ENCODE assay signal across 9 cellular contexts in the genomic region with DNA sequence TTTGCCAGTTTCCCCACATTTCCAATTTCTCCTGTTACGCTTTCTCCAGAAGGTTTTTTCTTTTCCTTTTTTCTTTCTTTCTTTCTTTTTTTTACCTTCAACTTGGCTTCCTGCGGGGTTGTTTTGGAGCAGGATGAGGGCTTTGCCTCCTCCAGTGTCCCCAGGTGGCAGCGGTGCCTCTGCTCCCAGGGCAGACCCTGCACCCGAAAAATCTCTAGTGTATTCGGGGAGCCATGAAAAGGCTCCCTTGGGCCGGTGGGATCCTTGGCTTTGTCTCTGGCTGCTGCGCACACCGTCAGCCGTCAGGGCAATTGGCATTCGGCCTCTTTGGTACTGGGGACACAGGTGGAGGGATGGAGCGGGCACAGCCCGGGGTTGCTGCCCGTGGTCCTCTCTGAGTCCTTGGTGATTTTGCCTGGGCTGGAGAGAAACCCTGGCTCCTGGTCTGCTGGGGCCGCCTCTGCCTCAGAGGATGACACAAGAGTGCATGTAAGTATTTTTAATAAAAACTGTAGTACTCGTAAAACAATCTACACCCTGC. TPM values are rescaled to one million over a fixed set of nuclear protein-coding genes. Genes with fewer than 3 reads are reported as not detected.
DNase-seq lines count a peak whose midpoint lies in the region; ATAC-seq and FAIRE-seq lines count a peak whose summit lies in the region.
"Had no signal": no experiment of that assay in that cellular context is flagged by ENCODE, and none has a peak within 500 bp of the region (broad histone marks: within the 10 kb centered on the region; RNA-seq: fewer than 3 reads in every experiment).

No MANE protein-coding gene starts in this region.

- H3K4me3 ChIP-seq in iPS-18c (ENCODE audit: insufficient read depth, low read depth, low read length) (peak overlapping the region; percentile 71), stomach smooth muscle (ENCODE audit: low read length in 2 of 2) (peak overlapping the region; percentile 86 to 87)

- DNase-seq in NCI-H2227 (lab: John Stamatoyannopoulos, UW; ENCODE audit: unreplicated experiment) (peak; percentile 12), NCI-H2227 treated with DMSO at 0.1 percent for 48 hours (lab: John Stamatoyannopoulos, UW) (no peak), HTR-8/SVneo (ENCODE audit: insufficient read length, low spot score) (no peak), SW 1271 (lab: John Stamatoyannopoulos, UW) (no peak)
- no peak for DNase-seq in activated CD8-positive, alpha-beta T cell treated with anti-CD3 and anti-CD28 coated beads, Interleukin-2, amount 10 ng/mL, durations not matched to agents 7 days and 5 days

- no peak overlapping the region for H3K27ac Mint-ChIP-seq in activated CD8-positive, alpha-beta T cell treated with anti-CD3 and anti-CD28 coated beads, Interleukin-2, amount 10 ng/mL, durations not matched to agents 7 days and 5 days

- ATAC-seq in activated CD8-positive, alpha-beta T cell treated with anti-CD3 and anti-CD28 coated beads, Interleukin-2, amount 10 ng/mL, durations not matched to agents 7 days and 5 days = no peak
- no peak for ATAC-seq in HG03378 (IDR thresholded peaks at IDR 0.05; ENCODE audit: unreplicated experiment)

- CTCF ChIA-PET in activated CD8-positive, alpha-beta T cell treated with anti-CD3 and anti-CD28 coated beads, Interleukin-2, amount 10 ng/mL, durations not matched to agents 7 days and 5 days (lab: Charles Lee) = interaction anchor here (0.8 to 0.9 kb wide), 2 partner anchors 48 to 63 kb away, joined by 3 to 4 read pairs; no protein-coding TSS in a partner anchor

- H3K27me3 Mint-ChIP-seq in activated CD8-positive, alpha-beta T cell treated with anti-CD3 and anti-CD28 coated beads, Interleukin-2, amount 10 ng/mL, durations not matched to agents 7 days and 5 days (ENCODE audit: low read depth) = peaks cover 67% of the 10 kb centered on the region

- H3K4me3 Mint-ChIP-seq in activated CD8-positive, alpha-beta T cell treated with anti-CD3 and anti-CD28 coated beads, Interleukin-2, amount 10 ng/mL, durations not matched to agents 7 days and 5 days = peak overlapping the region; percentile 83

- no peak for FAIRE-seq in HTR-8/SVneo (lab: Jason Lieb, UNC)

- H3K4me1 ChIP-seq in stomach smooth muscle (ENCODE audit: control insufficient read depth, insufficient read depth, low read length) = peaks cover 13% of the 10 kb centered on the region

- no peaks in the 10 kb centered on the region for H3K9me3 ChIP-seq in iPS-18c (ENCODE audit: control insufficient read depth, insufficient read depth, low read length)
- no peaks in the 10 kb centered on the region for H3K9me3 ChIP-seq in stomach smooth muscle (ENCODE audit: control insufficient read depth in 2 of 2, low read length in 2 of 2)

- no peaks in the 10 kb centered on the region for H3K27me3 ChIP-seq in stomach smooth muscle (ENCODE audit: control insufficient read depth in 1 of 2, insufficient read depth in 2 of 2, low read length in 2 of 2)

- POLR2A ChIA-PET in activated CD8-positive, alpha-beta T cell treated with anti-CD3 and anti-CD28 coated beads, Interleukin-2, amount 10 ng/mL, durations not matched to agents 7 days and 5 days (lab: Charles Lee) = interaction anchor here (0.6 kb wide), 1 partner anchor 23 kb away, joined by 3 read pairs; no protein-coding TSS in a partner anchor

- no peaks in the 10 kb centered on the region for H3K9me3 Mint-ChIP-seq in activated CD8-positive, alpha-beta T cell treated with anti-CD3 and anti-CD28 coated beads, Interleukin-2, amount 10 ng/mL, durations not matched to agents 7 days and 5 days (ENCODE audit: insufficient read depth)

- no peaks in the 10 kb centered on the region for H3K36me3 Mint-ChIP-seq in activated CD8-positive, alpha-beta T cell treated with anti-CD3 and anti-CD28 coated beads, Interleukin-2, amount 10 ng/mL, durations not matched to agents 7 days and 5 days (ENCODE audit: low read depth)

- H3K27ac ChIP-seq in stomach smooth muscle (ENCODE audit: low read length) = peak overlapping the region; percentile 62
- H3K27ac ChIP-seq: epithelial cell of prostate had no signal

- peak overlapping the region; percentile 73 to 86 for H3K9ac ChIP-seq in stomach smooth muscle (ENCODE audit: low read length in 2 of 2)

- H3K4me1 Mint-ChIP-seq in activated CD8-positive, alpha-beta T cell treated with anti-CD3 and anti-CD28 coated beads, Interleukin-2, amount 10 ng/mL, durations not matched to agents 7 days and 5 days (ENCODE audit: low read depth) = peaks cover 40% of the 10 kb centered on the region

- no peaks in the 10 kb centered on the region for H3K36me3 ChIP-seq in stomach smooth muscle (ENCODE audit: control insufficient read depth in 2 of 2, insufficient read depth in 2 of 2, low read length in 2 of 2)

RNA-seq across cellular contexts. Expression of gene ITGB3, which starts 0.8 kb away (rescaled TPM):
- under 1 TPM; 0.29 to 0.73 TPM for total RNA-seq in activated CD8-positive, alpha-beta T cell treated with anti-CD3 and anti-CD28 coated beads, Interleukin-2, amount 10 ng/mL, durations not matched to agents 7 days and 5 days

RNA-seq across cellular contexts. Expression of gene MYL4, which starts 45.3 kb away (rescaled TPM):
- total RNA-seq in activated CD8-positive, alpha-beta T cell treated with anti-CD3 and anti-CD28 coated beads, Interleukin-2, amount 10 ng/mL, durations not matched to agents 7 days and 5 days = not detected
